Comparison of ENCODE assay signal across 1 cellular context in the genomic region with DNA sequence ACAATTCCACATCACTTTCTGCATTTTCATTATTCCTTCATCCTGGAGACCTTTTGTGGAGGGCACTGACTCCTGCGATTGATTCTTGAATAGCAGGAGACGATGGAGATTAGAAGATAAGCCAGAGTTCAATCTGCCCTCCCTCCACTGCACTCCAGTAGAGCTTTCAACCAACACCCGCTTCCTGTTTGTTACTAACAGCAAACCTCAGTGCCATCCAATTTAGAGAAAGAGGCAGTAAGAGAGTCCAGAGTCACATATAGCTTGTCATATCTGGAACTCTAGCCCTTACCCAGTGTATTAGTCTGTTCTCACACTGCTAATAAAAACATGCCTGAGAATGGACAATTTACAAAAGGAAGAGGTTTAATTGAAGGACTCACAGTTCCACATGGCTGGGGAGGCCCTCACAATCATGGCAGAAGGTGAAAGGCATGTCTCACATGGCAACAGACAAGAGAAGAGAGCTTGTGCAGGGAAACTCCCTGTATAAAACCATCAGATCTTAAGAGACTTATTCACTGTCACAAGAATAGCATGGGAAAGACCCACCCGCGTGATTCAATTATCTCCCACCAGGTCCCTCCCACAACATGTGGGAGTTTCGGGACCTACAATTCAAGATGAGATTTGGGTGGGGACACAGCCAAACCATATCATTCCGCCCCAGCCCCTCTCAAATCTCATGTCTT.
TF ChIP-seq lines count a peak whose summit lies in the region.

No MANE protein-coding gene starts in this region.

TF ChIP-seq in SK-N-SH treated with all-trans-retinoic acid at 6 μM for 48 hours, 23 proteins besides CTCF, POLR2A, EP300 and RAD21 (continued from another document):
- TF ChIP-seq, protein P1, sequence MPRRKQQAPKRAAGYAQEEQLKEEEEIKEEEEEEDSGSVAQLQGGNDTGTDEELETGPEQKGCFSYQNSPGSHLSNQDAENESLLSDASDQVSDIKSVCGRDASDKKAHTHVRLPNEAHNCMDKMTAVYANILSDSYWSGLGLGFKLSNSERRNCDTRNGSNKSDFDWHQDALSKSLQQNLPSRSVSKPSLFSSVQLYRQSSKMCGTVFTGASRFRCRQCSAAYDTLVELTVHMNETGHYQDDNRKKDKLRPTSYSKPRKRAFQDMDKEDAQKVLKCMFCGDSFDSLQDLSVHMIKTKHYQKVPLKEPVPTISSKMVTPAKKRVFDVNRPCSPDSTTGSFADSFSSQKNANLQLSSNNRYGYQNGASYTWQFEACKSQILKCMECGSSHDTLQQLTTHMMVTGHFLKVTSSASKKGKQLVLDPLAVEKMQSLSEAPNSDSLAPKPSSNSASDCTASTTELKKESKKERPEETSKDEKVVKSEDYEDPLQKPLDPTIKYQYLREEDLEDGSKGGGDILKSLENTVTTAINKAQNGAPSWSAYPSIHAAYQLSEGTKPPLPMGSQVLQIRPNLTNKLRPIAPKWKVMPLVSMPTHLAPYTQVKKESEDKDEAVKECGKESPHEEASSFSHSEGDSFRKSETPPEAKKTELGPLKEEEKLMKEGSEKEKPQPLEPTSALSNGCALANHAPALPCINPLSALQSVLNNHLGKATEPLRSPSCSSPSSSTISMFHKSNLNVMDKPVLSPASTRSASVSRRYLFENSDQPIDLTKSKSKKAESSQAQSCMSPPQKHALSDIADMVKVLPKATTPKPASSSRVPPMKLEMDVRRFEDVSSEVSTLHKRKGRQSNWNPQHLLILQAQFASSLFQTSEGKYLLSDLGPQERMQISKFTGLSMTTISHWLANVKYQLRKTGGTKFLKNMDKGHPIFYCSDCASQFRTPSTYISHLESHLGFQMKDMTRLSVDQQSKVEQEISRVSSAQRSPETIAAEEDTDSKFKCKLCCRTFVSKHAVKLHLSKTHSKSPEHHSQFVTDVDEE (CRISPR knock-in tag; IDR thresholded peaks at IDR 0.05), result no peak
- no peak for TF ChIP-seq ZFP3 (CRISPR knock-in tag; IDR thresholded peaks at IDR 0.05)
